ENCODE assay signal across 24 cellular contexts in genomic region chr6:69622230-69622629, GRCh38.
DNase-seq lines count a peak whose midpoint lies in the region; FAIRE-seq and TF ChIP-seq lines count a peak whose summit lies in the region.
"Had no signal": no experiment of that assay in that cellular context is flagged by ENCODE, and none has a peak within 500 bp of the region (broad histone marks: within the 10 kb centered on the region; RNA-seq: fewer than 3 reads in every experiment).

No MANE protein-coding gene starts in this region.

- peak overlapping the region; percentile 76 for H2AFZ ChIP-seq in neural progenitor cell (replicated peaks)

- no peaks in the 10 kb centered on the region for H3K36me3 Mint-ChIP-seq in neural progenitor cell

- WGBS in small intestine, 3 donors = 50 to 68% (median 67%) methylated on average over 3 of the region's 3 CpGs

- H3K27ac ChIP-seq in neural progenitor cell = no peak overlapping the region
- no peak overlapping the region for H3K27ac ChIP-seq in small intestine (ENCODE audit: low read depth in 1 of 2, low read length in 1 of 2)
- H3K27ac ChIP-seq: BLaER1, HL-60, neutrophil, Peyer's patch, uterus had no signal

- no peak for FAIRE-seq in small intestine (lab: Jason Lieb, UNC)
- FAIRE-seq: A204.1, bronchial epithelial cell, GM12878 had no signal

- H3K4me3 Mint-ChIP-seq in neural progenitor cell = no peak overlapping the region
- H3K4me3 Mint-ChIP-seq: activated CD4-positive, alpha-beta T cell treated with anti-CD3 and anti-CD28 coated beads for 36 hours; activated naive CD8-positive, alpha-beta T cell treated with anti-CD3 and anti-CD28 coated beads, Interleukin-2, amount 50 U/mL, for 24 hours had no signal

- H3K4me1 Mint-ChIP-seq in neural progenitor cell = peaks cover 32% of the 10 kb centered on the region
- H3K4me1 Mint-ChIP-seq: activated CD4-positive, alpha-beta T cell treated with anti-CD3 and anti-CD28 coated beads for 36 hours; activated naive CD8-positive, alpha-beta T cell treated with anti-CD3 and anti-CD28 coated beads, Interleukin-2, amount 50 U/mL, for 24 hours had no signal

- DNase-seq in NCI-H1092 treated with DMSO at 0.1 percent for 48 hours (lab: John Stamatoyannopoulos, UW) = peak; percentile 9
- DNase-seq in NCI-H1092 (lab: John Stamatoyannopoulos, UW) = no peak
- DNase-seq in NCI-H2029 (lab: John Stamatoyannopoulos, UW) = peak; percentile 84
- peak; percentile 18 for DNase-seq in NCI-H82 treated with DMSO at 0.1 percent for 48 hours (lab: John Stamatoyannopoulos, UW; ENCODE audit: unreplicated experiment)
- DNase-seq in neural progenitor cell (ENCODE audit: low spot score) = no peak
- no peak for DNase-seq in small intestine
- DNase-seq in activated CD4-positive, alpha-beta T cell treated with anti-CD3 and anti-CD28 coated beads, Interleukin-2, amount 50 U/mL, for 48 hours = no peak
- DNase-seq in SIG-M5 (lab: John Stamatoyannopoulos, UW) = no peak
- DNase-seq: activated CD4-positive, alpha-beta T cell treated with anti-CD3 and anti-CD28 coated beads for 36 hours; activated naive CD8-positive, alpha-beta T cell treated with anti-CD3 and anti-CD28 coated beads, Interleukin-2, amount 50 U/mL, for 24 hours; GF-D8; head of caudate nucleus; mucosa of descending colon; NCI-H510A treated with DMSO at 0.1 percent for 48 hours; Peyer's patch; stimulated activated CD4-positive, alpha-beta T cell treated with anti-CD3 and anti-CD28 coated beads, Interleukin-12 subunit alpha, Interleukin-12 subunit beta, amount 100 ng/mL, for 4 hours; stimulated activated CD8-positive, alpha-beta memory T cell treated with anti-CD3 and anti-CD28 coated beads, Interleukin-4, amount 100 ng/mL, for 48 hours; uterus had no signal

- TF ChIP-seq CTCF in neural progenitor cell (IDR thresholded peaks at IDR 0.05) = no peak

- no peaks in the 10 kb centered on the region for H3K36me3 ChIP-seq in neural progenitor cell
- no peaks in the 10 kb centered on the region for H3K36me3 ChIP-seq in small intestine (ENCODE audit: control insufficient read depth in 2 of 2, insufficient read depth in 2 of 2, low read length in 2 of 2)
- H3K36me3 ChIP-seq: BLaER1, neutrophil, Peyer's patch, uterus had no signal

- H3K9me3 ChIP-seq in neural progenitor cell (ENCODE audit: low read depth) (no peaks in the 10 kb centered on the region), small intestine (ENCODE audit: control insufficient read depth, low read depth) (no peaks in the 10 kb centered on the region)
- H3K9me3 ChIP-seq: BLaER1, mucosa of descending colon, neutrophil, Peyer's patch, uterus had no signal

- H3K4me3 ChIP-seq in neural progenitor cell (no peak overlapping the region), small intestine (ENCODE audit: low read depth in 1 of 2, low read length in 2 of 2) (no peak overlapping the region)
- H3K4me3 ChIP-seq: BLaER1, GM12878, mucosa of descending colon, Peyer's patch, uterus had no signal

- peaks cover 2% of the 10 kb centered on the region for H3K27me3 Mint-ChIP-seq in neural progenitor cell (ENCODE audit: insufficient read depth, low read depth)

- no peaks in the 10 kb centered on the region for H3F3A ChIP-seq in neural progenitor cell (ENCODE audit: low read depth)

- no peak overlapping the region for H3K9ac ChIP-seq in neural progenitor cell
- H3K9ac ChIP-seq: BLaER1 had no signal

- H3K79me2 ChIP-seq in neural progenitor cell (ENCODE audit: low read depth) = no peaks in the 10 kb centered on the region

- H3K4me1 ChIP-seq in neural progenitor cell (peaks cover 14% of the 10 kb centered on the region), small intestine (ENCODE audit: control insufficient read depth in 2 of 2, insufficient read depth in 1 of 2, low read depth in 1 of 2, low read length in 1 of 2) (no peaks in the 10 kb centered on the region)
- H3K4me1 ChIP-seq: BLaER1, Peyer's patch, uterus had no signal

- H3K4me2 ChIP-seq in neural progenitor cell = no peak overlapping the region
- H3K4me2 ChIP-seq: BLaER1 had no signal

- H3K27ac Mint-ChIP-seq in neural progenitor cell = no peak overlapping the region
- H3K27ac Mint-ChIP-seq: activated CD4-positive, alpha-beta T cell treated with anti-CD3 and anti-CD28 coated beads for 36 hours; activated naive CD8-positive, alpha-beta T cell treated with anti-CD3 and anti-CD28 coated beads, Interleukin-2, amount 50 U/mL, for 24 hours had no signal

- no peaks in the 10 kb centered on the region for H3K9me3 Mint-ChIP-seq in neural progenitor cell
- H3K9me3 Mint-ChIP-seq: activated naive CD8-positive, alpha-beta T cell treated with anti-CD3 and anti-CD28 coated beads, Interleukin-2, amount 50 U/mL, for 24 hours had no signal

- no peaks in the 10 kb centered on the region for H4K20me1 ChIP-seq in neural progenitor cell (ENCODE audit: low read depth)
- H4K20me1 ChIP-seq: BLaER1 had no signal

- H3K27me3 ChIP-seq in neural progenitor cell = no peaks in the 10 kb centered on the region
- no peaks in the 10 kb centered on the region for H3K27me3 ChIP-seq in small intestine (ENCODE audit: control insufficient read depth in 2 of 2, insufficient read depth in 2 of 2, low read length in 2 of 2)
- H3K27me3 ChIP-seq: BLaER1, neutrophil, Peyer's patch, uterus had no signal

Comparison
In these comparisons a context has a peak if more than half of its experiments do, and no peak if none do; other contexts are left out.
1. DNase-seq: peak in NCI-H1092 treated with DMSO at 0.1 percent for 48 hours (single experiment), NCI-H2029 (single experiment) and NCI-H82 treated with DMSO at 0.1 percent for 48 hours (single experiment); none in NCI-H1092 (single experiment), neural progenitor cell (single experiment), small intestine (single experiment), activated CD4-positive, alpha-beta T cell treated with anti-CD3 and anti-CD28 coated beads, Interleukin-2, amount 50 U/mL, for 48 hours (0 of 2) and SIG-M5 (single experiment).